7 cellular contexts compared by ENCODE assay signal in the genomic region with DNA sequence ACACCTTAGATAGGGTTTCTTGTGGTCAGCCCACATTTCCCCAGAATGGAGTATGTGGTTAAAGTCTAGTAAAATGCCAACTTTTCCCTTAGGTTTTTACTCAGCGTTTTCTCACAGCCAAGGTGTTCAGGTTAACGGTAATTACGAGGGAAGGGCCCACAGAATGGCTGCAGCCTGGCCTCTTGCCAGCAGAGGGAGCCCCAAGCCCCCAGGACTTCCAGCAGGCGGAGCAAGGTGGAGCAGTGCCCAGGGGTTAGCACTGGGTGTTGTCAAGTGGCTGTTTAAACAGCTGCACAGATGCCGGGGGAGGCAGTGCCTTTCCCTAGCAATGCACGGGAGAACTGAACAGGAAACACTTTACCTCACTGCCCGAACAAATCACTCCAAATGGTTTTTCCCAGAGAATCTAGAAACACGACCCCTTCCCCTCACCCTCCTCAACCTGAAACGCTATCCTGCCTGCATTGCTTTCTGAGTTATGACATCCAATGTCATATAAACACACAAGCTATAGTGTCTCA. TPM values are rescaled to one million over a fixed set of nuclear protein-coding genes. Genes with fewer than 3 reads are reported as not detected.
DNase-seq lines count a peak whose midpoint lies in the region; ATAC-seq and TF ChIP-seq lines count a peak whose summit lies in the region.

No MANE protein-coding gene starts in this region.

- H3K4me3 Mint-ChIP-seq in nephron, result peak overlapping the region in 1 of 3 experiments; percentile 7

- no peaks in the 10 kb centered on the region for H3K9me2 ChIP-seq in PC-9 (ENCODE audit: insufficient read depth)

- peak; percentile 85 for ATAC-seq in GM18498 (IDR thresholded peaks at IDR 0.05; ENCODE audit: unreplicated experiment)
- peak; percentile 86 for ATAC-seq in stimulated activated naive CD8-positive, alpha-beta T cell treated with anti-CD3 and anti-CD28 coated beads, Interleukin-15, Interleukin-2, amounts not matched to agents 100 U/mL and 50 U/mL, for 24 hours

- H3K79me2 ChIP-seq in KMS-11 (ENCODE audit: insufficient read depth, low read depth), result no peaks in the 10 kb centered on the region
- H3K79me2 ChIP-seq in PC-9 (ENCODE audit: low read depth), result peaks cover 8% of the 10 kb centered on the region

- H3K27ac ChIP-seq in KMS-11 (no peak overlapping the region), PC-9 (no peak overlapping the region), esophagus squamous epithelium (peak overlapping the region in 1 of 4 donors; percentile 25)

- H3K4me2 ChIP-seq in KMS-11 (peak overlapping the region; percentile 16; the same call in 1 of the 2 replicates), PC-9 (no peak overlapping the region)

- H3K27me3 ChIP-seq in KMS-11 (ENCODE audit: insufficient read depth, low read depth) (no peaks in the 10 kb centered on the region), PC-9 (ENCODE audit: insufficient read depth, low read depth) (no peaks in the 10 kb centered on the region), esophagus squamous epithelium (no peaks in the 10 kb centered on the region)

- BruUV-seq in PC-9 (replicated peaks; lab: Mats Ljungman, UMichigan), result no TSS peak

- peak; percentile 58 to 69 for DNase-seq in PC-9
- peak; percentile 89 for DNase-seq in activated T-cell treated with anti-CD3 and anti-CD28 coated beads, Interleukin-2, amount 50 U/mL, for 1 hour
- no peak for DNase-seq in esophagus squamous epithelium (lab: John Stamatoyannopoulos, UW)
- DNase-seq in stimulated activated naive CD8-positive, alpha-beta T cell treated with anti-CD3 and anti-CD28 coated beads, Interleukin-15, Interleukin-2, amounts not matched to agents 100 U/mL and 50 U/mL, for 24 hours, result peak; percentile 87

- H4K20me1 ChIP-seq in KMS-11 (ENCODE audit: insufficient read depth) (no peaks in the 10 kb centered on the region; the same call in 1 of the 2 replicates), PC-9 (ENCODE audit: insufficient read depth) (peaks cover 11% of the 10 kb centered on the region)

- H3K4me1 ChIP-seq in KMS-11 (ENCODE audit: low read depth, poor library complexity, severe bottlenecking) (peaks cover 33% of the 10 kb centered on the region), PC-9 (replicated peaks; ENCODE audit: insufficient read depth) (0 out of 2 replicates have a peak, but pooled peaks cover under 1% of the 10 kb centered on the region), esophagus squamous epithelium (peaks cover 0 to 16% (median 5%) of the 10 kb centered on the region in 3 donors)

- no peak overlapping the region for H3K4me3 ChIP-seq in KMS-11 (IDR thresholded peaks at IDR 0.05; ENCODE audit: insufficient read depth, low read depth, low read length)
- H3K4me3 ChIP-seq in PC-9, result no peak overlapping the region
- no peak overlapping the region for H3K4me3 ChIP-seq in esophagus squamous epithelium

- TF ChIP-seq CTCF in KMS-11 (conservative IDR thresholded peaks at IDR 0.05; ENCODE audit: low read depth, low read length), result peak; percentile 98
- TF ChIP-seq CTCF in PC-9 (conservative IDR thresholded peaks at IDR 0.05), result peak; percentile 94
- TF ChIP-seq CTCF in esophagus squamous epithelium (IDR thresholded peaks at IDR 0.05), result peak; percentile 46 to 84 (median 70)
- TF ChIP-seq CTCF in nephron (IDR thresholded peaks at IDR 0.05; ENCODE audit: unreplicated experiment in 3 of 3), result peak; percentile 94 to 99 (median 95)

- TF ChIP-seq POLR2A in esophagus squamous epithelium (IDR thresholded peaks at IDR 0.05), result no peak

- WGBS in esophagus squamous epithelium, 2 donors, result 16 to 28% methylated on average over 7 to 9 of the region's 9 CpGs

- intact Hi-C loops in PC-9 (cut with micrococcal nuclease; ENCODE audit: unreplicated experiment) (loop anchor here (1.0 kb wide), 1 partner anchor 148 kb away; no protein-coding TSS in a partner anchor), esophagus squamous epithelium (cut with DNase I) (no loop called here)

- H3K9ac ChIP-seq in KMS-11, result no peak overlapping the region

- POLR2A ChIA-PET in PC-9 (lab: Charles Lee; ENCODE audit: unreplicated experiment), result interaction anchor here (0.5 kb wide), 1 partner anchor 148 kb away, joined by 5 read pairs; no protein-coding TSS in a partner anchor

- CTCF ChIA-PET in PC-9 (lab: Charles Lee), result interaction anchor here (1.5 to 1.9 kb wide), 2 partner anchors 148 to 149 kb away, joined by 4 to 6 read pairs; no protein-coding TSS in a partner anchor

- H3K9me3 ChIP-seq in PC-9 (ENCODE audit: insufficient read depth, low read depth), result no peaks in the 10 kb centered on the region
- H3K9me3 ChIP-seq in esophagus squamous epithelium, result no peaks in the 10 kb centered on the region

- peaks cover 5% of the 10 kb centered on the region for H3F3A ChIP-seq in PC-9 (ENCODE audit: insufficient read depth, low read depth)

- H3K9me3 Mint-ChIP-seq in nephron, result no peaks in the 10 kb centered on the region

- H3K36me3 Mint-ChIP-seq in nephron (ENCODE audit: low read depth), result peaks cover 79% of the 10 kb centered on the region

- no peaks in the 10 kb centered on the region for H3K27me3 Mint-ChIP-seq in nephron (ENCODE audit: low read depth)

- H2AFZ ChIP-seq in KMS-11 (ENCODE audit: low read depth) (no peak overlapping the region), PC-9 (no peak overlapping the region)

- peak overlapping the region; percentile 39 to 75 (median 73) for H3K27ac Mint-ChIP-seq in nephron

- H3K4me1 Mint-ChIP-seq in nephron, result peaks cover 39% of the 10 kb centered on the region

- H3K36me3 ChIP-seq in KMS-11 (ENCODE audit: insufficient read depth), result peaks cover 29% of the 10 kb centered on the region; the same call in 1 of the 2 replicates
- H3K36me3 ChIP-seq in PC-9 (ENCODE audit: low read depth), result peaks cover 39% of the 10 kb centered on the region
- H3K36me3 ChIP-seq in esophagus squamous epithelium, result peaks cover 33 to 100% (median 62%) of the 10 kb centered on the region in 3 donors

RNA-seq across cellular contexts. Expression of a gene that starts 6.6 kb away (rescaled TPM):
- total RNA-seq in PC-9 (2021) (197 and 244 TPM in 2 replicates), esophagus squamous epithelium (100 to 1,000 TPM in 2 of 4 donors, 10 to 100 TPM in 2; 61.7 to 119 (median 106) TPM)

RNA-seq across cellular contexts. Expression of a gene that starts 46.0 kb away (rescaled TPM):
- 44.8 and 49.8 TPM in 2 replicates for total RNA-seq in PC-9 (2021)
- 10 to 100 TPM; 14.0 to 32.6 (median 20.9) TPM for total RNA-seq in esophagus squamous epithelium
